9 cellular contexts compared by ENCODE assay signal in genomic region chr4:7970031-7970946, GRCh38. TPM values are rescaled to one million over a fixed set of nuclear protein-coding genes. Genes with fewer than 3 reads are reported as not detected.
DNase-seq lines count a peak whose midpoint lies in the region; ATAC-seq and TF ChIP-seq lines count a peak whose summit lies in the region.
"Had no signal": no experiment of that assay in that cellular context is flagged by ENCODE, and none has a peak within 500 bp of the region (broad histone marks: within the 10 kb centered on the region; RNA-seq: fewer than 3 reads in every experiment).

No MANE protein-coding gene starts in this region.

- H3K4me3 ChIP-seq in fibroblast of villous mesenchyme (ENCODE audit: low read depth, low read length) (peak overlapping the region; percentile 30), gastrocnemius medialis (no peak overlapping the region)

- no peak for TF ChIP-seq POLR2A in gastrocnemius medialis (IDR thresholded peaks at IDR 0.05)

- peak; percentile 66 for ATAC-seq in HG03342 (IDR thresholded peaks at IDR 0.05; ENCODE audit: unreplicated experiment)
- no peak for ATAC-seq in gastrocnemius medialis
- no peak for ATAC-seq in HG03025 (IDR thresholded peaks at IDR 0.05; ENCODE audit: low FRiP score, unreplicated experiment)

- no peaks in the 10 kb centered on the region for H3K9me3 ChIP-seq in gastrocnemius medialis

- peak; percentile 20 for DNase-seq in DMS 273 (lab: John Stamatoyannopoulos, UW; ENCODE audit: unreplicated experiment)
- no peak for DNase-seq in DMS 273 treated with DMSO at 0.1 percent for 48 hours (lab: John Stamatoyannopoulos, UW)
- peak; percentile 80 for DNase-seq in activated CD8-positive, alpha-beta memory T cell treated with anti-CD3 and anti-CD28 coated beads, Interleukin-2, amount 50 U/mL, for 48 hours
- peak; percentile 75 for DNase-seq in fibroblast of villous mesenchyme (ENCODE audit: low read depth)
- DNase-seq in gastrocnemius medialis, result no peak
- no peak for DNase-seq in NCI-H446 treated with DMSO at 0.1 percent for 48 hours (lab: John Stamatoyannopoulos, UW)

- H3K4me1 ChIP-seq in gastrocnemius medialis, result peaks cover 0 to 25% of the 10 kb centered on the region in 2 donors

- TF ChIP-seq CTCF in fibroblast of villous mesenchyme (IDR thresholded peaks at IDR 0.05; ENCODE audit: insufficient read depth, low read depth, low read length) (peak; percentile 10), gastrocnemius medialis (IDR thresholded peaks at IDR 0.05 in 4 of 5, conservative IDR thresholded peaks at IDR 0.05 in 1 of 5) (no peak)

- H3K27ac ChIP-seq in gastrocnemius medialis, result peak overlapping the region; percentile 9 to 39 (median 31)
- H3K27ac ChIP-seq: 22Rv1 had no signal

- in situ Hi-C loops in gastrocnemius medialis (cut with MboI; ENCODE audit: low sequenced_read_pairs in 4 of 4), result no loop called here

- no peaks in the 10 kb centered on the region for H3K27me3 ChIP-seq in gastrocnemius medialis

- intact Hi-C loops in gastrocnemius medialis (cut with DNase I; ENCODE audit: low total_unique reads), result no loop called here

- peaks cover 0 to 42% of the 10 kb centered on the region in 2 donors for H3K36me3 ChIP-seq in gastrocnemius medialis

RNA-seq across cellular contexts. Expression of gene AFAP1, which starts 30.6 kb away (rescaled TPM):
- 84.4 and 133 TPM in 2 replicates for total RNA-seq in fibroblast of villous mesenchyme
- total RNA-seq in gastrocnemius medialis, result 1 to 10 TPM; 1.5 to 8.6 (median 3.5) TPM

Comparison
In these comparisons a context has a peak if more than half of its experiments do, and no peak if none do; other contexts are left out.
1. DNase-seq: peak in DMS 273 (single experiment), activated CD8-positive, alpha-beta memory T cell treated with anti-CD3 and anti-CD28 coated beads, Interleukin-2, amount 50 U/mL, for 48 hours (single experiment) and fibroblast of villous mesenchyme (single experiment); none in DMS 273 treated with DMSO at 0.1 percent for 48 hours (single experiment), gastrocnemius medialis (0 of 2) and NCI-H446 treated with DMSO at 0.1 percent for 48 hours (single experiment).